8 cellular contexts compared by ENCODE assay signal in genomic region chr14:50116221-50116956, GRCh38. TPM values are rescaled to one million over a fixed set of nuclear protein-coding genes. Genes with fewer than 3 reads are reported as not detected.
DNase-seq lines count a peak whose midpoint lies in the region; ATAC-seq, FAIRE-seq and TF ChIP-seq lines count a peak whose summit lies in the region.

VCPKMT (minus strand) TSS chr14:50116572; CDS start chr14:50116552, 20 bp downstream.

- no peaks in the 10 kb centered on the region for H3K9me3 ChIP-seq in cardiac muscle cell (ENCODE audit: low read depth)
- H3K9me3 ChIP-seq in pancreas = no peaks in the 10 kb centered on the region
- no peaks in the 10 kb centered on the region for H3K9me3 ChIP-seq in tibial artery

- H3K4me1 ChIP-seq in cardiac muscle cell (ENCODE audit: low read depth) = peaks cover 9% of the 10 kb centered on the region
- peaks cover 4 to 22% (median 17%) of the 10 kb centered on the region in 3 donors for H3K4me1 ChIP-seq in pancreas
- H3K4me1 ChIP-seq in tibial artery = peaks cover 0 to 22% (median 12%) of the 10 kb centered on the region in 4 donors

- intact Hi-C loops in pancreas (cut with DNase I) (no loop called here), tibial artery (cut with DNase I; ENCODE audit: low total_unique reads) (loop anchor here (10.0 kb wide), 2 partner anchors 112 to 482 kb away; partner anchors contain the start of gene DNAAF2)

- 0% methylated on average over 60 to 61 of the region's 61 CpGs for WGBS in pancreas, 2 donors

- TF ChIP-seq CTCF in cardiac muscle cell (IDR thresholded peaks at IDR 0.05; ENCODE audit: low read depth, low read length) = no peak
- no peak for TF ChIP-seq CTCF in pancreas (IDR thresholded peaks at IDR 0.05)
- no peak for TF ChIP-seq CTCF in tibial artery (IDR thresholded peaks at IDR 0.05)

- ATAC-seq in HG02798 (IDR thresholded peaks at IDR 0.05; ENCODE audit: poor library complexity, unreplicated experiment) (peak; percentile 98), pancreas (peak; percentile 99 to 100 (median 100))

- peak within 1 kb of the TSS; percentile 88 for H3K4me3 ChIP-seq in cardiac muscle cell
- H3K4me3 ChIP-seq in pancreas = peak within 1 kb of the TSS; percentile 49 to 68 (median 58)
- peak within 1 kb of the TSS; percentile 76 to 83 for H3K4me3 ChIP-seq in tibial artery

- H3K36me3 ChIP-seq in cardiac muscle cell (peaks cover 38% of the 10 kb centered on the region), pancreas (no peaks in the 10 kb centered on the region), tibial artery (peaks cover 17 to 40% (median 36%) of the 10 kb centered on the region in 3 donors)

- peak; percentile 93 for TF ChIP-seq POLR2A in GM12891 (IDR thresholded peaks at IDR 0.05; ENCODE audit: low read depth, low read length)

- H3K27me3 ChIP-seq in cardiac muscle cell (no peaks in the 10 kb centered on the region), pancreas (no peaks in the 10 kb centered on the region), tibial artery (no peaks in the 10 kb centered on the region)

- peak; percentile 79 for DNase-seq in GM12891 (ENCODE audit: insufficient read length, low spot score)
- DNase-seq in NCI-H1417 treated with DMSO at 0.1 percent for 48 hours (lab: John Stamatoyannopoulos, UW) = peak; percentile 87
- DNase-seq in SW 1271 (lab: John Stamatoyannopoulos, UW) = peak; percentile 77 to 89
- DNase-seq in activated naive CD8-positive, alpha-beta T cell treated with anti-CD3 and anti-CD28 coated beads, Interleukin-2, amount 50 U/mL, for 16 hours (ENCODE audit: low read depth, low spot score) = peak; percentile 91
- peak; percentile 94 to 95 for DNase-seq in cardiac muscle cell (ENCODE audit: low read depth in 1 of 2, low spot score in 1 of 2)
- DNase-seq in pancreas = peak; percentile 90 to 98 (median 94)
- DNase-seq in tibial artery = peak; percentile 93 to 95

- peak within 1 kb of the TSS; percentile 89 for H3K27ac ChIP-seq in cardiac muscle cell
- peak within 1 kb of the TSS; percentile 67 to 93 (median 86) for H3K27ac ChIP-seq in pancreas
- peak within 1 kb of the TSS; percentile 83 to 86 for H3K27ac ChIP-seq in tibial artery

- FAIRE-seq in GM12891 (lab: Jason Lieb, UNC) = peak; percentile 100
- FAIRE-seq in pancreas (lab: Jason Lieb, UNC) = peak; percentile 66

TF ChIP-seq in GM12891, 5 proteins besides CTCF, POLR2A, EP300 and RAD21:
- no peak for TF ChIP-seq SPI1 (IDR thresholded peaks at IDR 0.05; ENCODE audit: low read depth, low read length)
- peak; percentile 66 for TF ChIP-seq POU2F2 (IDR thresholded peaks at IDR 0.05; ENCODE audit: low read depth, low read length)
- peak; percentile 77 for TF ChIP-seq PAX5 (IDR thresholded peaks at IDR 0.05; ENCODE audit: insufficient read depth, low read length, severe bottlenecking)
- peak; percentile 97 for TF ChIP-seq TAF1 (IDR thresholded peaks at IDR 0.05; ENCODE audit: low read depth, low read length)
- peak; percentile 88 for TF ChIP-seq POLR2AphosphoS5 (IDR thresholded peaks at IDR 0.05; ENCODE audit: low read depth, low read length)

RNA-seq across cellular contexts. Expression of gene VCPKMT, which starts in this region (rescaled TPM):
- polyA plus RNA-seq in GM12891 (2012; ENCODE audit: low read depth, missing spikeins) = 13.1 TPM
- total RNA-seq in cardiac muscle cell (3.8 and 4.8 TPM in 2 replicates), pancreas (1 to 10 TPM; 2.8 to 4.8 (median 3.0) TPM)
- polyA plus RNA-seq in cardiac muscle cell (8.7 and 10.7 TPM in 2 replicates), pancreas (10 to 100 TPM; 12.2 to 13.3 TPM)

Comparison
In these comparisons a context has a peak if more than half of its experiments do, and no peak if none do; other contexts are left out.
1. Peak in every context shown above with its lines: DNase-seq, ATAC-seq, H3K4me3 ChIP-seq and H3K27ac ChIP-seq.